ENCODE assay signal across 21 cellular contexts in the genomic region with DNA sequence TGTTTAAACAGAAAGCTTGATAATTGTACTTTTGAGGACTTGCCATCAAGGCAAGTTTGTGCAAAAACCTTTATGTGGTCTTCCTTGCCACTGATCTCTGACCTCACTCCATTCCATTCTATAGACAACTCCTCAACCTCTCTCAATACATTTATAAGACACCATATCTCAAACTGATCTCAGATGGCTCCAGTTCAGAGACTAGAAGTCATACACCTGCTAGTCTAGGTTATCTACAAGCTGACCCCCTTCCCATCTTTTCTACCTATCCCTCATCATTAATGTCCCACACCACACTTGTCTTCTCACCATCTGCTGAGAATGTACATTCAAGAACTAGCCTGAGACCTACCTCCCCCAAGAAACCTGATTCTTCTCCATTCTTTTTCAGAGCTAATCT.
DNase-seq lines count a peak whose midpoint lies in the region; ATAC-seq, FAIRE-seq and TF ChIP-seq lines count a peak whose summit lies in the region.
"Had no signal": no experiment of that assay in that cellular context is flagged by ENCODE, and none has a peak within 500 bp of the region (broad histone marks: within the 10 kb centered on the region; RNA-seq: fewer than 3 reads in every experiment).

No MANE protein-coding gene starts in this region.

- intact Hi-C loops in A673 (cut with micrococcal nuclease; ENCODE audit: unreplicated experiment) (no loop called here), GM12878 (cut with micrococcal nuclease; ENCODE audit: unreplicated experiment) (loop anchor here (1.0 to 10.0 kb wide), 5 partner anchors 14 to 348 kb away; a partner anchor contains a TSS)
- intact Hi-C loops in CD4-positive, alpha-beta memory T cell (cut with micrococcal nuclease), result no loop called here

- POLR2A ChIA-PET in A673 (lab: Charles Lee; ENCODE audit: low non-redundant PET) (no interaction called here), GM12878 (lab: Charles Lee) (interaction anchor here (0.6 to 12.0 kb wide), 9 partner anchors 9 to 162 kb away, joined by 3 to 168 read pairs (median 9); a partner anchor contains a TSS)
- POLR2A ChIA-PET in CD4-positive, alpha-beta memory T cell (lab: Charles Lee; ENCODE audit: partially characterized antibody), result interaction anchor here (1.2 kb wide), 1 partner anchor 161 kb away, joined by 3 read pairs; no protein-coding TSS in a partner anchor

- RAD21 ChIA-PET in GM12878 (lab: Charles Lee; ENCODE audit: unreplicated experiment), result interaction anchor here (1.1 to 14.6 kb wide), 17 partner anchors 13 to 192 kb away, joined by 3 to 215 read pairs (median 5); a partner anchor contains a TSS

- CTCF ChIA-PET in A673 (lab: Charles Lee), result no interaction called here
- CTCF ChIA-PET in CD4-positive, alpha-beta memory T cell (lab: Charles Lee; ENCODE audit: partially characterized antibody), result interaction anchor here (1.1 to 1.4 kb wide), 3 partner anchors 13 to 234 kb away, joined by 3 to 4 read pairs (median 3); no protein-coding TSS in a partner anchor
- CTCF ChIA-PET in GM12878 (lab: Yijun Ruan, JAX), result interaction anchor here (0.8 to 11.3 kb wide), 15 partner anchors 10 to 391 kb away, joined by 3 to 110 read pairs (median 5); a partner anchor contains a TSS

- TF ChIP-seq POLR2A in GM12878 (IDR thresholded peaks at IDR 0.05; ENCODE audit: low read depth, low read length), result no peak

- TF ChIP-seq CTCF in A673 (conservative IDR thresholded peaks at IDR 0.05; ENCODE audit: low read depth, low read length) (no peak), GM12878 (IDR thresholded peaks at IDR 0.05 in 2 of 3, conservative IDR thresholded peaks at IDR 0.05 in 1 of 3; ENCODE audit: control insufficient read depth in 2 of 3, extremely low read depth in 1 of 3, insufficient read depth in 1 of 3, low read depth in 3 of 3, low read length in 3 of 3) (no peak), chondrocyte (IDR thresholded peaks at IDR 0.05) (no peak)

- no peaks in the 10 kb centered on the region for H3K36me3 ChIP-seq in A673 (ENCODE audit: insufficient read depth, low read length, poor library complexity, severe bottlenecking)
- H3K36me3 ChIP-seq in CD4-positive, alpha-beta memory T cell (ENCODE audit: insufficient read depth, low read length), result no peaks in the 10 kb centered on the region
- H3K36me3 ChIP-seq in GM12878 (ENCODE audit: control insufficient read depth in 2 of 2, insufficient read depth in 2 of 2, low read length in 1 of 2), result 0 out of 4 replicates have a peak, but pooled peaks cover 0 to 3% of the 10 kb centered on the region in 2 experiments

- H3K9ac ChIP-seq in GM12878 (ENCODE audit: control insufficient read depth, insufficient read depth, low read length), result peak overlapping the region; percentile 89

- SMC1A ChIA-PET in GM12878 (lab: Charles Lee; ENCODE audit: uncharacterized antibody, unreplicated experiment), result interaction anchor here (0.5 to 18.9 kb wide), 27 partner anchors 8 to 307 kb away, joined by 3 to 273 read pairs (median 7); a partner anchor contains a TSS

- peak overlapping the region; percentile 17 for H3K4me2 ChIP-seq in GM12878 (ENCODE audit: control insufficient read depth, insufficient read depth)

- H2AFZ ChIP-seq in GM12878 (ENCODE audit: control insufficient read depth, low read depth, low read length), result no peak overlapping the region

- TF ChIP-seq EP300 in GM12878 (IDR thresholded peaks at IDR 0.05; ENCODE audit: borderline replicate concordance in 1 of 2, control insufficient read depth in 1 of 2, low read depth in 2 of 2, low read length in 2 of 2), result no peak

- no peaks in the 10 kb centered on the region for H4K20me1 ChIP-seq in GM12878 (ENCODE audit: control insufficient read depth, insufficient read depth)

- no peak for FAIRE-seq in GM12878 (lab: Jason Lieb, UNC)
- FAIRE-seq: endometrium, HepG2, keratinocyte had no signal

- peak overlapping the region in 2 of 8 donors; percentile 17 to 31 for H3K4me3 Mint-ChIP-seq in CD4-positive, alpha-beta memory T cell
- no peak overlapping the region for H3K4me3 Mint-ChIP-seq in chondrocyte (ENCODE audit: unreplicated experiment)
- H3K4me3 Mint-ChIP-seq: activated CD4-positive, alpha-beta T cell treated with anti-CD3 and anti-CD28 coated beads, Interleukin-2, amount 10 ng/mL, durations not matched to agents 7 days and 5 days; nephron had no signal

- ATAC-seq in GM12878 (no peak), HG02759 (IDR thresholded peaks at IDR 0.05; ENCODE audit: unreplicated experiment) (no peak), GM19455 (IDR thresholded peaks at IDR 0.05; ENCODE audit: unreplicated experiment) (no peak)
- ATAC-seq: HepG2 had no signal

- H3K27me3 ChIP-seq in A673 (replicated peaks; ENCODE audit: insufficient read depth, low read depth, low read length, poor library complexity) (no peaks in the 10 kb centered on the region), GM12878 (replicated peaks in 1 of 2; ENCODE audit: control insufficient read depth in 2 of 2, insufficient read depth in 2 of 2, low read length in 1 of 2) (no peaks in the 10 kb centered on the region)
- no peaks in the 10 kb centered on the region for H3K27me3 ChIP-seq in CD4-positive, alpha-beta memory T cell (ENCODE audit: insufficient read depth, low read length)
- H3K27me3 ChIP-seq: suprapubic skin had no signal

- no peak for TF ChIP-seq RAD21 in GM12878 (IDR thresholded peaks at IDR 0.05; ENCODE audit: insufficient read depth, low read depth, low read length)

- no peak for DNase-seq in A673 (ENCODE audit: low spot score)
- no peak for DNase-seq in CD4-positive, alpha-beta memory T cell
- peak; percentile 54 for DNase-seq in NAMALWA (ENCODE audit: low spot score)
- no peak for DNase-seq in GM12878 (ENCODE audit: low read depth, low spot score)
- DNase-seq in chondrocyte (ENCODE audit: low spot score), result no peak
- no peak for DNase-seq in C1 segment of cervical spinal cord (lab: John Stamatoyannopoulos, UW)
- DNase-seq: activated CD4-positive, alpha-beta T cell treated with anti-CD3 and anti-CD28 coated beads, Interleukin-2, amount 10 ng/mL, durations not matched to agents 7 days and 5 days; GDM1; mammary epithelial cell; NCI-H1436 treated with DMSO at 0.1 percent for 48 hours; NCI-H82; stimulated activated CD4-positive, alpha-beta T cell treated with anti-CD3 and anti-CD28 coated beads, Interleukin-4, amount 100 ng/mL, for 1 hour had no signal

- peaks cover 8 to 14% of the 10 kb centered on the region in 2 donors for H3K36me3 Mint-ChIP-seq in CD4-positive, alpha-beta memory T cell
- peaks cover 15% of the 10 kb centered on the region for H3K36me3 Mint-ChIP-seq in chondrocyte (ENCODE audit: low read depth)

- peaks cover 22% of the 10 kb centered on the region for H3K4me1 ChIP-seq in A673 (ENCODE audit: insufficient read depth, low read length, poor library complexity, severe bottlenecking)
- peaks cover 50% of the 10 kb centered on the region for H3K4me1 ChIP-seq in CD4-positive, alpha-beta memory T cell (ENCODE audit: insufficient read depth, low read length)
- H3K4me1 ChIP-seq in GM12878 (ENCODE audit: control insufficient read depth, insufficient read depth, low read length), result peaks cover 85% of the 10 kb centered on the region

- BruUV-seq in A673 (replicated peaks; lab: Mats Ljungman, UMichigan) (TSS peak; percentile 8), GM12878 (replicated peaks; lab: Mats Ljungman, UMichigan) (no TSS peak)

- in situ Hi-C loops in GM12878 (cut with MboI), result loop anchor here (5.0 kb wide), 1 partner anchor 97 kb away; no protein-coding TSS in a partner anchor

- H3K4me1 Mint-ChIP-seq in CD4-positive, alpha-beta memory T cell, result peaks cover 43 to 59% (median 51%) of the 10 kb centered on the region in 4 donors
- H3K4me1 Mint-ChIP-seq in chondrocyte (ENCODE audit: low read depth), result peaks cover 40% of the 10 kb centered on the region

- H3K9me3 ChIP-seq in A673 (ENCODE audit: low read depth, low read length, poor library complexity, severe bottlenecking), result no peaks in the 10 kb centered on the region
- H3K9me3 ChIP-seq in CD4-positive, alpha-beta memory T cell (ENCODE audit: control insufficient read depth in 1 of 2, low read length in 2 of 2), result no peaks in the 10 kb centered on the region
- H3K9me3 ChIP-seq in GM12878 (replicated peaks; ENCODE audit: control insufficient read depth, insufficient read depth, low read length), result no peaks in the 10 kb centered on the region
- H3K9me3 ChIP-seq: suprapubic skin had no signal

- peaks cover 32% of the 10 kb centered on the region for H3K79me2 ChIP-seq in GM12878 (ENCODE audit: control insufficient read depth, insufficient read depth, low read length)

- H3K4me3 ChIP-seq in A673 (ENCODE audit: low read depth, low read length, poor library complexity, severe bottlenecking) (no peak overlapping the region), GM12878 (peak overlapping the region; percentile 12; the same call in 1 of the 2 replicates)
- no peak overlapping the region for H3K4me3 ChIP-seq in CD4-positive, alpha-beta memory T cell (ENCODE audit: low read length in 2 of 2)
- H3K4me3 ChIP-seq: SK-N-MC, suprapubic skin had no signal

- H3K9me3 Mint-ChIP-seq in CD4-positive, alpha-beta memory T cell, result no peaks in the 10 kb centered on the region
- H3K9me3 Mint-ChIP-seq in chondrocyte (ENCODE audit: low read depth), result no peaks in the 10 kb centered on the region
- H3K9me3 Mint-ChIP-seq: activated CD4-positive, alpha-beta T cell treated with anti-CD3 and anti-CD28 coated beads, Interleukin-2, amount 10 ng/mL, durations not matched to agents 7 days and 5 days; nephron had no signal

- peak overlapping the region; percentile 6 to 82 (median 66) for H3K27ac Mint-ChIP-seq in CD4-positive, alpha-beta memory T cell
- H3K27ac Mint-ChIP-seq in chondrocyte (ENCODE audit: unreplicated experiment), result no peak overlapping the region
- H3K27ac Mint-ChIP-seq: activated CD4-positive, alpha-beta T cell treated with anti-CD3 and anti-CD28 coated beads, Interleukin-2, amount 10 ng/mL, durations not matched to agents 7 days and 5 days; nephron; progenitor cell of endocrine pancreas had no signal

- no peaks in the 10 kb centered on the region for H3K27me3 Mint-ChIP-seq in CD4-positive, alpha-beta memory T cell
- no peaks in the 10 kb centered on the region for H3K27me3 Mint-ChIP-seq in chondrocyte (ENCODE audit: low read depth)
- H3K27me3 Mint-ChIP-seq: activated CD4-positive, alpha-beta T cell treated with anti-CD3 and anti-CD28 coated beads, Interleukin-2, amount 10 ng/mL, durations not matched to agents 7 days and 5 days had no signal

- no peak overlapping the region for H3K27ac ChIP-seq in A673 (ENCODE audit: low read depth, low read length, poor library complexity, severe bottlenecking)
- no peak overlapping the region for H3K27ac ChIP-seq in CD4-positive, alpha-beta memory T cell (ENCODE audit: low read depth, low read length)
- peak overlapping the region; percentile 100 for H3K27ac ChIP-seq in GM12878 (ENCODE audit: control insufficient read depth, insufficient read depth)
- H3K27ac ChIP-seq: SK-N-MC, suprapubic skin had no signal

TF ChIP-seq in GM12878, 131 proteins besides CTCF, POLR2A, EP300 and RAD21 (continues in another document):
- no peak for TF ChIP-seq JUNB (IDR thresholded peaks at IDR 0.05)
